Comparison of ENCODE assay signal across 1 cellular context in the genomic region with DNA sequence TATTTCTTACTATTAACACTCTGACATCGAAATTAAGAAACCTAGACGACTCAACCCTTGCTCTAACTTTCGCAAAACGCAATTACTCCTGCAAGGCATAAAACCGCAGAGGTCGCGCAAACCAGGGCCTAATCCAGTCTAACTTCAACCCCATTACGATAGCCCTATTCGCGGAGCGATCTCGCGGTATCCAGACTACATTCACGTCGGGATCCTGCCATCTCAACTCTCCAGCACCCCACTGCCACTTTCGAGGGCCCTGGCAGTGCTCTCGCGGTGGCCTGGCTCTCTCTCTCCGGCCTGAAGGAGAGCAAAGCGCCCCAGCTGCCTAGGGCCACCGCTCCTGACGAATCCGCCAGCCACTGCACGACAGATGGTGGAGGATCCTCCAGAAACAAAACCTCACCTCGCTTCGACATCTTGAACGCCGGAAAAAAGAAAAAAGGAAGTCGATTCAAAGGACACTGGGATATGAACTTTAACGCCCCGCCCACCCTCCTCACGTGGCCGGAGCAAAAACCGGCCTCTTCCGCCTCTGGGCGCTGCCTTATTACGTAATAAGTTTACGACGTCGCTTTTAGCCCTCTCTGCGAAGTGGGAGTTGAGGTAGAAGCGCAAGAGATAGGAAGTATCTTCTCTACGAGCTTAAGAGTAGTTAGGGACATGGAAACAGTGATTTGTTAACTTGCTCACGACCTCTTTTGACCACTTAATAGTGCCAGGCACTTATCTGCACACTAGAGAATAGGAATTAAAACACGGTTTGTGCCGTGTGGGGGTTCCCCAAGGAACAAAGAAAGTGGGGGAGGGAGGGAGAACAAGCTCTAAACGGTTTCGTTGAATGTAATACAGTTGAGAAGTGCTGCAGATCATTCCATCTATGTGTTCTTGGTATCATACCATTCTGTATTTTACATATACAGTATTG.
TF ChIP-seq lines count a peak whose summit lies in the region.

RPL23 (minus strand) TSS at position 430 of the 928 bp plus-strand sequence; CDS start at position 419, 11 bp downstream.

TF ChIP-seq in K562, 482 proteins besides CTCF, POLR2A, EP300 and RAD21 (continued from another document and continues in another):
- TF ChIP-seq MGA (IDR thresholded peaks at IDR 0.05) (peak; percentile 65), CBFA2T3 (IDR thresholded peaks at IDR 0.05) (0 out of 2 replicates have a peak, but pooled peaks have one; percentile 16), KDM2B (CRISPR knock-in tag; IDR thresholded peaks at IDR 0.05) (peak; percentile 33; the same call in 1 of the 2 replicates), WHSC1 (IDR thresholded peaks at IDR 0.05; ENCODE audit: low read length) (no peak), NFE2L1 (tag; IDR thresholded peaks at IDR 0.05; ENCODE audit: borderline replicate concordance, low read depth) (no peak), POLR3A (IDR thresholded peaks at IDR 0.05; ENCODE audit: borderline replicate concordance, extremely low read depth, insufficient read depth, insufficient read length) (no peak), GTF2A2 (tag; IDR thresholded peaks at IDR 0.05) (0 out of 2 replicates have a peak, but pooled peaks have one; percentile 27), RB1 (IDR thresholded peaks at IDR 0.05; ENCODE audit: low read depth) (peak; percentile 52; the same call in 1 of the 2 replicates), ELF2 (CRISPR knock-in tag; IDR thresholded peaks at IDR 0.05) (peak; percentile 97), CEBPG (CRISPR knock-in tag; IDR thresholded peaks at IDR 0.05) (peak; percentile 84), CEBPG (tag; conservative IDR thresholded peaks at IDR 0.05 in 1 of 2, IDR thresholded peaks at IDR 0.05 in 1 of 2) (peak; percentile 99), CHAMP1 (IDR thresholded peaks at IDR 0.05) (peak; percentile 75; the same call in 1 of the 2 replicates), ARID1B (IDR thresholded peaks at IDR 0.05) (0 out of 2 replicates have a peak, but pooled peaks have one; percentile 45), RERE (CRISPR knock-in tag; IDR thresholded peaks at IDR 0.05; ENCODE audit: borderline replicate concordance) (no peak), ELF4 (CRISPR knock-in tag; IDR thresholded peaks at IDR 0.05) (no peak; the same call in none of the 2 replicates), ZNF76 (CRISPR knock-in tag; IDR thresholded peaks at IDR 0.05; ENCODE audit: borderline replicate concordance) (peak; percentile 66; the same call in 1 of the 2 replicates), KLF10 (CRISPR knock-in tag; IDR thresholded peaks at IDR 0.05) (no peak), ZBTB5 (IDR thresholded peaks at IDR 0.05) (0 out of 2 replicates have a peak, but pooled peaks have one; percentile 27), NR3C1 (CRISPR knock-in tag; IDR thresholded peaks at IDR 0.05) (no peak)
- TF ChIP-seq, protein P1, sequence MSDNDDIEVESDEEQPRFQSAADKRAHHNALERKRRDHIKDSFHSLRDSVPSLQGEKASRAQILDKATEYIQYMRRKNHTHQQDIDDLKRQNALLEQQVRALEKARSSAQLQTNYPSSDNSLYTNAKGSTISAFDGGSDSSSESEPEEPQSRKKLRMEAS (CRISPR knock-in tag; IDR thresholded peaks at IDR 0.05) = peak; percentile 77
- TF ChIP-seq, protein P2, sequence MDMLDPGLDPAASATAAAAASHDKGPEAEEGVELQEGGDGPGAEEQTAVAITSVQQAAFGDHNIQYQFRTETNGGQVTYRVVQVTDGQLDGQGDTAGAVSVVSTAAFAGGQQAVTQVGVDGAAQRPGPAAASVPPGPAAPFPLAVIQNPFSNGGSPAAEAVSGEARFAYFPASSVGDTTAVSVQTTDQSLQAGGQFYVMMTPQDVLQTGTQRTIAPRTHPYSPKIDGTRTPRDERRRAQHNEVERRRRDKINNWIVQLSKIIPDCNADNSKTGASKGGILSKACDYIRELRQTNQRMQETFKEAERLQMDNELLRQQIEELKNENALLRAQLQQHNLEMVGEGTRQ (CRISPR knock-in tag; IDR thresholded peaks at IDR 0.05) = peak; percentile 96
- TF ChIP-seq, protein P3, sequence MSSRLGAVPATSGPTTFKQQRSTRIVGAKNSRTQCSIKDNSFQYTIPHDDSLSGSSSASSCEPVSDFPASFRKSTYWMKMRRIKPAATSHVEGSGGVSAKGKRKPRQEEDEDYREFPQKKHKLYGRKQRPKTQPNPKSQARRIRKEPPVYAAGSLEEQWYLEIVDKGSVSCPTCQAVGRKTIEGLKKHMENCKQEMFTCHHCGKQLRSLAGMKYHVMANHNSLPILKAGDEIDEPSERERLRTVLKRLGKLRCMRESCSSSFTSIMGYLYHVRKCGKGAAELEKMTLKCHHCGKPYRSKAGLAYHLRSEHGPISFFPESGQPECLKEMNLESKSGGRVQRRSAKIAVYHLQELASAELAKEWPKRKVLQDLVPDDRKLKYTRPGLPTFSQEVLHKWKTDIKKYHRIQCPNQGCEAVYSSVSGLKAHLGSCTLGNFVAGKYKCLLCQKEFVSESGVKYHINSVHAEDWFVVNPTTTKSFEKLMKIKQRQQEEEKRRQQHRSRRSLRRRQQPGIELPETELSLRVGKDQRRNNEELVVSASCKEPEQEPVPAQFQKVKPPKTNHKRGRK (tag; IDR thresholded peaks at IDR 0.05) = no peak
